In genomic region chr20:33686984-33687366, GRCh38 we compare ENCODE assay signal across 8 cellular contexts. TPM values are rescaled to one million over a fixed set of nuclear protein-coding genes. Genes with fewer than 3 reads are reported as not detected.
DNase-seq lines count a peak whose midpoint lies in the region; ATAC-seq and TF ChIP-seq lines count a peak whose summit lies in the region.

No MANE protein-coding gene starts in this region.

- BruUV-seq in Caco-2 (replicated peaks; lab: Mats Ljungman, UMichigan): TSS peak; percentile 86

- H3K36me3 ChIP-seq in Caco-2 (ENCODE audit: control insufficient read depth, insufficient read depth, low read length) (no peaks in the 10 kb centered on the region), NT2/D1 (ENCODE audit: insufficient read depth, insufficient read length, low read length) (peaks cover 13% of the 10 kb centered on the region), neutrophil (no peaks in the 10 kb centered on the region)

- H3K36me3 Mint-ChIP-seq in Caco-2 (ENCODE audit: insufficient read depth, unreplicated experiment): peaks cover 27% of the 10 kb centered on the region

- intact Hi-C loops in Caco-2 (cut with micrococcal nuclease; ENCODE audit: unreplicated experiment): loop anchor here (1.0 to 5.0 kb wide), 6 partner anchors 13 to 305 kb away; partner anchors contain the start of genes ACTL10, CHMP4B, NECAB3 and PXMP4

- H3K27me3 ChIP-seq in Caco-2 (replicated peaks; ENCODE audit: control insufficient read depth, insufficient read depth, low read length): no peaks in the 10 kb centered on the region
- H3K27me3 ChIP-seq in NT2/D1 (ENCODE audit: insufficient read depth, insufficient read length): peaks cover 36% of the 10 kb centered on the region
- no peaks in the 10 kb centered on the region for H3K27me3 ChIP-seq in neutrophil

- peaks cover 56% of the 10 kb centered on the region for H3K4me1 Mint-ChIP-seq in Caco-2 (ENCODE audit: low read depth, unreplicated experiment)

- TF ChIP-seq CTCF in Caco-2 (IDR thresholded peaks at IDR 0.05; ENCODE audit: insufficient read depth in 1 of 2, low read depth in 1 of 2, low read length in 1 of 2, severe bottlenecking in 1 of 2, unreplicated experiment in 1 of 2) (no peak), coronary artery (IDR thresholded peaks at IDR 0.05) (no peak), neutrophil (IDR thresholded peaks at IDR 0.05) (no peak)

- no peak for ATAC-seq in HG02678 (IDR thresholded peaks at IDR 0.05; ENCODE audit: unreplicated experiment)
- ATAC-seq in HG02970 (IDR thresholded peaks at IDR 0.05; ENCODE audit: low FRiP score, unreplicated experiment): no peak

- H3K4me3 ChIP-seq in Caco-2 (ENCODE audit: low read depth, low read length) (peak overlapping the region; percentile 19; the same call in 1 of the 2 replicates), NT2/D1 (ENCODE audit: insufficient read length, low read depth) (peak overlapping the region; percentile 1), coronary artery (peak overlapping the region; percentile 70), neutrophil (ENCODE audit: low read depth in 1 of 2, low read length in 1 of 2) (peak overlapping the region; percentile 59 to 64)

- CTCF ChIA-PET in Caco-2 (lab: Charles Lee): interaction anchor here (1.0 to 3.2 kb wide), 2 partner anchors 20 to 41 kb away, joined by 6 to 21 read pairs; partner anchors contain the start of gene ACTL10

- peaks cover 46% of the 10 kb centered on the region for H3K4me1 ChIP-seq in Caco-2
- peaks cover 19% of the 10 kb centered on the region for H3K4me1 ChIP-seq in NT2/D1 (ENCODE audit: insufficient read depth, insufficient read length)
- H3K4me1 ChIP-seq in neutrophil (ENCODE audit: control insufficient read depth in 1 of 2, insufficient read depth in 1 of 2, low read depth in 1 of 2, low read length in 1 of 2): peaks cover 18 to 22% of the 10 kb centered on the region in 2 experiments

- POLR2A ChIA-PET in Caco-2 (lab: Charles Lee): no interaction called here

- H3K27ac ChIP-seq in coronary artery (peak overlapping the region in 1 of 2 donors; percentile 72), neutrophil (peak overlapping the region; percentile 25)

- no peaks in the 10 kb centered on the region for H3K27me3 Mint-ChIP-seq in Caco-2 (ENCODE audit: insufficient read depth, unreplicated experiment)

- no peak for DNase-seq in Caco-2
- DNase-seq in NT2/D1 (ENCODE audit: low read depth, low spot score): no peak
- DNase-seq in coronary artery (ENCODE audit: low spot score): no peak
- DNase-seq in midbrain (lab: John Stamatoyannopoulos, UW): no peak
- DNase-seq in putamen (ENCODE audit: low spot score): no peak

- H3K27ac Mint-ChIP-seq in Caco-2 (ENCODE audit: unreplicated experiment): peak overlapping the region; percentile 55

- H3K9me3 ChIP-seq in Caco-2 (no peaks in the 10 kb centered on the region), NT2/D1 (ENCODE audit: insufficient read depth, low read length) (no peaks in the 10 kb centered on the region), neutrophil (no peaks in the 10 kb centered on the region)

- peak overlapping the region; percentile 59 for H3K9ac ChIP-seq in NT2/D1 (ENCODE audit: insufficient read length, low read depth)

- peak overlapping the region; percentile 68 for H3K4me3 Mint-ChIP-seq in Caco-2 (ENCODE audit: unreplicated experiment)

- H3K9me3 Mint-ChIP-seq in Caco-2 (ENCODE audit: unreplicated experiment): no peaks in the 10 kb centered on the region

RNA-seq across cellular contexts. Expression of gene E2F1, which starts 0.8 kb away (rescaled TPM):
- total RNA-seq in Caco-2 (2022): 67.5 and 74.7 TPM in 2 replicates

RNA-seq across cellular contexts. Expression of gene NECAB3, which starts 12.7 kb away (rescaled TPM):
- total RNA-seq in Caco-2 (2022): 98.4 and 105 TPM in 2 replicates

RNA-seq across cellular contexts. Expression of gene ACTL10, which starts 20.2 kb away (rescaled TPM):
- 3.4 and 4.5 TPM in 2 replicates for total RNA-seq in Caco-2 (2022)

RNA-seq across cellular contexts. Expression of gene C20orf144, which starts 24.8 kb away (rescaled TPM):
- total RNA-seq in Caco-2 (2022): 0.18 and 0.51 TPM in 2 replicates

RNA-seq across cellular contexts. Expression of gene PXMP4, which starts 33.1 kb away (rescaled TPM):
- 37.3 and 39.5 TPM in 2 replicates for total RNA-seq in Caco-2 (2022)

Comparison
In these comparisons a context has a peak if more than half of its experiments do, and no peak if none do; other contexts are left out.
1. H3K4me3 ChIP-seq: peak in every context shown above with its lines; median percentile 70 in coronary artery; 62 in neutrophil; 19 in Caco-2; 1 in NT2/D1.